1 cellular context compared by ENCODE assay signal in genomic region chr10:11950325-11951018, GRCh38.
TF ChIP-seq lines count a peak whose summit lies in the region.

No MANE protein-coding gene starts in this region.

TF ChIP-seq in IMR-90, 13 proteins besides CTCF, POLR2A, EP300 and RAD21 (continued from another document):
- TF ChIP-seq ELK1 (IDR thresholded peaks at IDR 0.05; ENCODE audit: borderline replicate concordance, low read depth, low read length) (no peak), MAFK (IDR thresholded peaks at IDR 0.05; ENCODE audit: low read depth, low read length) (no peak), BHLHE40 (IDR thresholded peaks at IDR 0.05; ENCODE audit: low read depth, low read length) (no peak), USF2 (IDR thresholded peaks at IDR 0.05; ENCODE audit: low read depth, low read length) (no peak), RCOR1 (IDR thresholded peaks at IDR 0.05; ENCODE audit: insufficient replicate concordance, low read length) (no peak), MXI1 (IDR thresholded peaks at IDR 0.05; ENCODE audit: borderline replicate concordance, low read depth, low read length) (no peak), CEBPB (IDR thresholded peaks at IDR 0.05; ENCODE audit: low read depth, low read length) (no peak), FOS (IDR thresholded peaks at IDR 0.05; ENCODE audit: low read depth, low read length) (no peak), RFX5 (IDR thresholded peaks at IDR 0.05; ENCODE audit: low read depth, low read length) (no peak), NFE2L2 (IDR thresholded peaks at IDR 0.05; ENCODE audit: low read depth, low read length) (no peak), SMC3 (IDR thresholded peaks at IDR 0.05; ENCODE audit: low read depth, low read length) (no peak)
